In genomic region chrX:19728915-19729314, GRCh38 we compare ENCODE assay signal across 1 cellular context.
TF ChIP-seq lines count a peak whose summit lies in the region.

No MANE protein-coding gene starts in this region.

TF ChIP-seq in IMR-90, 13 proteins besides CTCF, POLR2A, EP300 and RAD21 (continued from another document):
- TF ChIP-seq, protein P1, sequence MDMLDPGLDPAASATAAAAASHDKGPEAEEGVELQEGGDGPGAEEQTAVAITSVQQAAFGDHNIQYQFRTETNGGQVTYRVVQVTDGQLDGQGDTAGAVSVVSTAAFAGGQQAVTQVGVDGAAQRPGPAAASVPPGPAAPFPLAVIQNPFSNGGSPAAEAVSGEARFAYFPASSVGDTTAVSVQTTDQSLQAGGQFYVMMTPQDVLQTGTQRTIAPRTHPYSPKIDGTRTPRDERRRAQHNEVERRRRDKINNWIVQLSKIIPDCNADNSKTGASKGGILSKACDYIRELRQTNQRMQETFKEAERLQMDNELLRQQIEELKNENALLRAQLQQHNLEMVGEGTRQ (IDR thresholded peaks at IDR 0.05; ENCODE audit: low read depth, low read length) = no peak
- TF ChIP-seq RFX5 (IDR thresholded peaks at IDR 0.05; ENCODE audit: low read depth, low read length) (no peak), MAFK (IDR thresholded peaks at IDR 0.05; ENCODE audit: low read depth, low read length) (no peak), MAZ (IDR thresholded peaks at IDR 0.05; ENCODE audit: borderline replicate concordance, low read depth, low read length) (no peak), CEBPB (IDR thresholded peaks at IDR 0.05; ENCODE audit: low read depth, low read length) (no peak), CHD1 (IDR thresholded peaks at IDR 0.05; ENCODE audit: low read depth, low read length) (no peak), RCOR1 (IDR thresholded peaks at IDR 0.05; ENCODE audit: insufficient replicate concordance, low read length) (no peak), ELK1 (IDR thresholded peaks at IDR 0.05; ENCODE audit: borderline replicate concordance, low read depth, low read length) (no peak)
